1 cellular context compared by ENCODE assay signal in the genomic region with DNA sequence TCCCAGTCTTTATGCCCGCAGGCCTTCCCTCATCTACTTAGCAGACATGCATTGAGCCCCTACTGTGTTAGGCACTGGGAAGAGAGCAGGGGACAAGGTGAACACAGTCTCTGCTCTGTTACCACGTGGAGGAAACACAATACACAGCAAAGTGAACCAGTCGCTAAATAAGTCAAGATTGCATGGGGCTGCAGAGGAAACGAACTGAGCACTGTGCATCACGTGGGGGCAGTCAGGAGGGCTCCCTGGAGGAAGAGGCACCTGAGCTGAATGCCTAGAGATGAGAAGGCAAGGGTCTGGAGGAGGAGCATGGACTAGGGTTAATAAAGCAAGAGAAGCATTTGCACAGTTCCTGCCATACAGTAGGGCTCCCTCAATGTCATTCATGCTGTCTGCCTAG.
TF ChIP-seq lines count a peak whose summit lies in the region.

No MANE protein-coding gene starts in this region.

TF ChIP-seq in K562, 482 proteins besides CTCF, POLR2A, EP300 and RAD21 (continued from another document):
- TF ChIP-seq ZNF695 (CRISPR knock-in tag; IDR thresholded peaks at IDR 0.05) (no peak), RBM25 (IDR thresholded peaks at IDR 0.05; ENCODE audit: low read depth, low read length, severe bottlenecking) (peak; percentile 33), MTA1 (IDR thresholded peaks at IDR 0.05; ENCODE audit: borderline replicate concordance) (no peak), ELF1 (tag; IDR thresholded peaks at IDR 0.05) (no peak), ZSCAN32 (CRISPR knock-in tag; IDR thresholded peaks at IDR 0.05) (no peak), ZFP36 (IDR thresholded peaks at IDR 0.05; ENCODE audit: low read depth, low read length, partially characterized antibody) (peak; percentile 94), NELFE (IDR thresholded peaks at IDR 0.05; ENCODE audit: insufficient read depth, insufficient read length) (no peak)
- TF ChIP-seq, protein P1, sequence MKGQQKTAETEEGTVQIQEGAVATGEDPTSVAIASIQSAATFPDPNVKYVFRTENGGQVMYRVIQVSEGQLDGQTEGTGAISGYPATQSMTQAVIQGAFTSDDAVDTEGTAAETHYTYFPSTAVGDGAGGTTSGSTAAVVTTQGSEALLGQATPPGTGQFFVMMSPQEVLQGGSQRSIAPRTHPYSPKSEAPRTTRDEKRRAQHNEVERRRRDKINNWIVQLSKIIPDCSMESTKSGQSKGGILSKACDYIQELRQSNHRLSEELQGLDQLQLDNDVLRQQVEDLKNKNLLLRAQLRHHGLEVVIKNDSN (CRISPR knock-in tag; IDR thresholded peaks at IDR 0.05) = 0 out of 2 replicates have a peak, but pooled peaks have one; percentile 14
TF ChIP-seq in K562: peak in this region for 4.
